18 cellular contexts compared by ENCODE assay signal in the genomic region with DNA sequence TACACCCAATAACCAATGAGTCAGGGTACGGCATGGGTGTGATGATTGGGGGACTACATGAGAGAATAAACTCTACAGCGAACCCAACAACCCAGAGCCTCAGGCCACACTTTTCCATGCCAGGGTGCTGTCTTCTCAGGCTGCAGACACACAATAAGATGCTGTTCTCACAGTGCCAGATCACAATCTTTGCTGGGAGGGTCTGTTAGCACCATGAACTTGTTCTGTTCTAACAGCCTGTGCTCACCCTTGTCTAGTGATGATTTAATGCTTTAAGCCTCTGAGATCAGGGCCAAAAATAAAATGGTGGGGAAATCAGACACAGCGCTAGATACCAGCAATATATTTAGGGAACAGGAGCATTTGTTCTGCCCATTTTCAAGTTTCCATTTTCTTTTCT.
DNase-seq lines count a peak whose midpoint lies in the region; ATAC-seq and TF ChIP-seq lines count a peak whose summit lies in the region.
"Had no signal": no experiment of that assay in that cellular context is flagged by ENCODE, and none has a peak within 500 bp of the region (broad histone marks: within the 10 kb centered on the region; RNA-seq: fewer than 3 reads in every experiment).

No MANE protein-coding gene starts in this region.

- H3K9me3 ChIP-seq in heart right ventricle (no peaks in the 10 kb centered on the region), right atrium auricular region (no peaks in the 10 kb centered on the region), BE2C (no peaks in the 10 kb centered on the region)
- H3K9me3 ChIP-seq: BLaER1, Caco-2 had no signal

- H3K27me3 Mint-ChIP-seq in mesothelial cell of epicardium (ENCODE audit: low read depth): no peaks in the 10 kb centered on the region
- H3K27me3 Mint-ChIP-seq: CD4-positive, CD25-positive, alpha-beta regulatory T cell had no signal

- H3K4me1 Mint-ChIP-seq in mesothelial cell of epicardium: peaks cover 48% of the 10 kb centered on the region
- H3K4me1 Mint-ChIP-seq: CD4-positive, CD25-positive, alpha-beta regulatory T cell had no signal

- peaks cover 9% of the 10 kb centered on the region for H3K36me3 Mint-ChIP-seq in mesothelial cell of epicardium
- H3K36me3 Mint-ChIP-seq: CD4-positive, CD25-positive, alpha-beta regulatory T cell; CD8-positive, alpha-beta T cell had no signal

- H3K36me3 ChIP-seq in heart right ventricle (no peaks in the 10 kb centered on the region), right atrium auricular region (no peaks in the 10 kb centered on the region), BE2C (no peaks in the 10 kb centered on the region)
- H3K36me3 ChIP-seq: BLaER1 had no signal

- peaks cover 0 to 8% (median 0%) of the 10 kb centered on the region in 9 donors for H3K4me1 ChIP-seq in heart right ventricle
- no peaks in the 10 kb centered on the region for H3K4me1 ChIP-seq in right atrium auricular region
- peaks cover 5% of the 10 kb centered on the region; the same call in 1 of the 2 replicates for H3K4me1 ChIP-seq in BE2C
- H3K4me1 ChIP-seq in foreskin keratinocyte: no peaks in the 10 kb centered on the region
- H3K4me1 ChIP-seq: Caco-2 had no signal

- peak in 5 of 8 donors; percentile 16 to 58 (median 35) for ATAC-seq in heart right ventricle
- peak; percentile 25 for ATAC-seq in foreskin keratinocyte
- ATAC-seq in HG03457 (IDR thresholded peaks at IDR 0.05; ENCODE audit: unreplicated experiment): no peak
- ATAC-seq: CD8-positive, alpha-beta T cell had no signal

- H3K27ac ChIP-seq in heart right ventricle (no peak overlapping the region), right atrium auricular region (no peak overlapping the region), foreskin keratinocyte (no peak overlapping the region)
- H3K27ac ChIP-seq: BLaER1, C4-2B, GM23248 had no signal

- H3K27ac Mint-ChIP-seq in mesothelial cell of epicardium: peak overlapping the region; percentile 54
- H3K27ac Mint-ChIP-seq: CD4-positive, CD25-positive, alpha-beta regulatory T cell; CD8-positive, alpha-beta T cell had no signal

- TF ChIP-seq CTCF in heart right ventricle (IDR thresholded peaks at IDR 0.05): no peak
- TF ChIP-seq CTCF in right atrium auricular region (IDR thresholded peaks at IDR 0.05): no peak
- no peak for TF ChIP-seq CTCF in BE2C (IDR thresholded peaks at IDR 0.05; ENCODE audit: low read depth, low read length)
- TF ChIP-seq CTCF in foreskin keratinocyte (conservative IDR thresholded peaks at IDR 0.05): no peak
- TF ChIP-seq CTCF in mesothelial cell of epicardium (IDR thresholded peaks at IDR 0.05; ENCODE audit: unreplicated experiment): no peak

- no peak for DNase-seq in heart right ventricle
- DNase-seq in right atrium auricular region (ENCODE audit: low spot score): no peak
- DNase-seq in BE2C: peak; percentile 19
- no peak for DNase-seq in foreskin keratinocyte
- DNase-seq in mesothelial cell of epicardium (ENCODE audit: low spot score in 2 of 2, unreplicated experiment in 2 of 2): no peak
- no peak for DNase-seq in amniotic stem cell (lab: John Stamatoyannopoulos, UW)
- no peak for DNase-seq in A172 (ENCODE audit: low spot score)
- DNase-seq: 8988T; CD4-positive, CD25-positive, alpha-beta regulatory T cell; CD8-positive, alpha-beta T cell; DND-41; GM23248; H7; HCEC 1CT had no signal

- no peak overlapping the region for H3K4me3 Mint-ChIP-seq in mesothelial cell of epicardium
- H3K4me3 Mint-ChIP-seq: CD4-positive, CD25-positive, alpha-beta regulatory T cell; CD8-positive, alpha-beta T cell had no signal

- intact Hi-C loops in heart right ventricle (cut with DNase I): no loop called here

- peaks cover 7% of the 10 kb centered on the region for H3K9me3 Mint-ChIP-seq in mesothelial cell of epicardium

- H3K4me3 ChIP-seq in heart right ventricle (no peak overlapping the region), right atrium auricular region (no peak overlapping the region), BE2C (ENCODE audit: low read depth, low read length) (no peak overlapping the region)
- H3K4me3 ChIP-seq: BLaER1, GM23248 had no signal

- peaks cover 0 to 4% (median 0%) of the 10 kb centered on the region in 7 donors for H3K27me3 ChIP-seq in heart right ventricle
- H3K27me3 ChIP-seq in right atrium auricular region: no peaks in the 10 kb centered on the region
- H3K27me3 ChIP-seq in BE2C: no peaks in the 10 kb centered on the region
- no peaks in the 10 kb centered on the region for H3K27me3 ChIP-seq in foreskin keratinocyte
- H3K27me3 ChIP-seq: BLaER1 had no signal

- WGBS in heart right ventricle, 2 donors: 82 to 84% methylated on average over 3 of the region's 3 CpGs
